Comparison of ENCODE assay signal across 26 cellular contexts in genomic region chr19:10406191-10406590, GRCh38. TPM values are rescaled to one million over a fixed set of nuclear protein-coding genes. Genes with fewer than 3 reads are reported as not detected.
DNase-seq lines count a peak whose midpoint lies in the region; ATAC-seq and TF ChIP-seq lines count a peak whose summit lies in the region.
"Had no signal": no experiment of that assay in that cellular context is flagged by ENCODE, and none has a peak within 500 bp of the region (broad histone marks: within the 10 kb centered on the region; RNA-seq: fewer than 3 reads in every experiment).

No MANE protein-coding gene starts in this region.

- no peak for TF ChIP-seq CTCF in natural killer cell (IDR thresholded peaks at IDR 0.05)

- POLR2A ChIA-PET in CD8-positive, alpha-beta memory T cell (lab: Charles Lee) = interaction anchor here (0.6 to 2.5 kb wide), 4 partner anchors 10 to 52 kb away, joined by 3 to 9 read pairs (median 6); no protein-coding TSS in a partner anchor
- POLR2A ChIA-PET in activated CD8-positive, alpha-beta T cell treated with anti-CD3 and anti-CD28 coated beads, Interleukin-2, amount 10 ng/mL, durations not matched to agents 7 days and 5 days (lab: Charles Lee) = interaction anchor here (2.2 to 8.8 kb wide), 4 partner anchors 11 to 30 kb away, joined by 17 to 239 read pairs (median 25); partner anchors contain the start of gene PDE4A

- DNase-seq in activated naive CD4-positive, alpha-beta T cell treated with Interleukin-2 at 50 U/mL for 16 hours = no peak
- no peak for DNase-seq in CD8-positive, alpha-beta memory T cell
- no peak for DNase-seq in activated CD8-positive, alpha-beta T cell treated with anti-CD3 and anti-CD28 coated beads, Interleukin-2, amount 10 ng/mL, durations not matched to agents 7 days and 5 days
- DNase-seq in natural killer cell (no peak), CD1c-positive myeloid dendritic cell (ENCODE audit: extremely low spot score) (no peak), pons (ENCODE audit: low spot score) (no peak)
- DNase-seq: activated gamma-delta T cell treated with Interleukin-2 at 50 U/mL for 16 hours, anterior cingulate cortex, cortex of kidney, DMS79, islet precursor cell, KG1, NCI-H1436, NCI-H2107, NCI-H446, OCI-M1, SHP77, stomach, tibial artery had no signal

- no peaks in the 10 kb centered on the region for H3K27me3 ChIP-seq in CD8-positive, alpha-beta memory T cell (ENCODE audit: insufficient read depth, low read length, poor library complexity, severe bottlenecking)

- no peak overlapping the region for H3K27ac ChIP-seq in CD8-positive, alpha-beta memory T cell (ENCODE audit: low read depth, low read length)
- H3K27ac ChIP-seq: cardiac muscle cell, GM23248, stomach, tibial artery had no signal

- intact Hi-C loops in natural killer cell (cut with micrococcal nuclease) = loop anchor here (5.0 kb wide), 1 partner anchor 304 kb away; the partner anchor contains the start of gene ANGPTL6

- H3K9me3 Mint-ChIP-seq in activated naive CD4-positive, alpha-beta T cell treated with anti-CD3 and anti-CD28 coated beads, Interleukin-2, amount 50 U/mL, for 24 hours = no peaks in the 10 kb centered on the region
- H3K9me3 Mint-ChIP-seq in CD8-positive, alpha-beta memory T cell = no peaks in the 10 kb centered on the region
- H3K9me3 Mint-ChIP-seq in activated CD8-positive, alpha-beta T cell treated with anti-CD3 and anti-CD28 coated beads, Interleukin-2, amount 10 ng/mL, durations not matched to agents 7 days and 5 days (ENCODE audit: insufficient read depth) = no peaks in the 10 kb centered on the region
- no peaks in the 10 kb centered on the region for H3K9me3 Mint-ChIP-seq in natural killer cell
- H3K9me3 Mint-ChIP-seq: neural crest cell had no signal

- peaks cover 68% of the 10 kb centered on the region for H3K4me1 Mint-ChIP-seq in activated naive CD4-positive, alpha-beta T cell treated with anti-CD3 and anti-CD28 coated beads, Interleukin-2, amount 50 U/mL, for 24 hours
- peaks cover 69 to 87% (median 81%) of the 10 kb centered on the region in 3 donors for H3K4me1 Mint-ChIP-seq in CD8-positive, alpha-beta memory T cell
- peaks cover 78% of the 10 kb centered on the region for H3K4me1 Mint-ChIP-seq in activated CD8-positive, alpha-beta T cell treated with anti-CD3 and anti-CD28 coated beads, Interleukin-2, amount 10 ng/mL, durations not matched to agents 7 days and 5 days (ENCODE audit: low read depth)
- H3K4me1 Mint-ChIP-seq in natural killer cell = peaks cover 78 to 95% of the 10 kb centered on the region in 2 donors

- peaks cover 73% of the 10 kb centered on the region for H3K4me1 ChIP-seq in CD8-positive, alpha-beta memory T cell (ENCODE audit: insufficient read depth, low read length)

- H3K9me3 ChIP-seq in CD8-positive, alpha-beta memory T cell (ENCODE audit: low read length) = no peaks in the 10 kb centered on the region
- H3K9me3 ChIP-seq: stomach, tibial artery had no signal

- no peaks in the 10 kb centered on the region for H3K27me3 Mint-ChIP-seq in activated naive CD4-positive, alpha-beta T cell treated with anti-CD3 and anti-CD28 coated beads, Interleukin-2, amount 50 U/mL, for 24 hours
- H3K27me3 Mint-ChIP-seq in CD8-positive, alpha-beta memory T cell = peaks cover 0 to 11% of the 10 kb centered on the region in 2 donors
- H3K27me3 Mint-ChIP-seq in activated CD8-positive, alpha-beta T cell treated with anti-CD3 and anti-CD28 coated beads, Interleukin-2, amount 10 ng/mL, durations not matched to agents 7 days and 5 days (ENCODE audit: low read depth) = no peaks in the 10 kb centered on the region
- H3K27me3 Mint-ChIP-seq in natural killer cell (ENCODE audit: low read depth in 2 of 2) = no peaks in the 10 kb centered on the region

- CTCF ChIA-PET in CD8-positive, alpha-beta memory T cell (lab: Charles Lee) = interaction anchor here (1.1 to 29.2 kb wide), 7 partner anchors 10 to 148 kb away, joined by 3 to 788 read pairs (median 5); partner anchors contain the start of genes ICAM1 and PDE4A
- CTCF ChIA-PET in activated CD8-positive, alpha-beta T cell treated with anti-CD3 and anti-CD28 coated beads, Interleukin-2, amount 10 ng/mL, durations not matched to agents 7 days and 5 days (lab: Charles Lee) = interaction anchor here (0.6 to 24.9 kb wide), 9 partner anchors 14 to 1083 kb away, joined by 3 to 1132 read pairs (median 7); partner anchors contain the start of genes ICAM1, PDE4A and QTRT1

- no peak for ATAC-seq in activated CD8-positive, alpha-beta T cell treated with anti-CD3 and anti-CD28 coated beads, Interleukin-2, amount 10 ng/mL, durations not matched to agents 7 days and 5 days
- no peak for ATAC-seq in natural killer cell
- ATAC-seq in HG03571 (IDR thresholded peaks at IDR 0.05; ENCODE audit: unreplicated experiment) = no peak
- ATAC-seq: activated CD4-positive, CD25-positive, alpha-beta regulatory T cell treated with anti-CD3 and anti-CD28 coated beads, Interleukin-2, amount 50 U/mL, for 24 hours; sciatic nerve had no signal

- no peaks in the 10 kb centered on the region for H3K36me3 ChIP-seq in CD8-positive, alpha-beta memory T cell (ENCODE audit: insufficient read depth, low read length)
- H3K36me3 ChIP-seq: cardiac muscle cell, stomach, tibial artery had no signal

- peaks cover 10% of the 10 kb centered on the region for H3K36me3 Mint-ChIP-seq in activated naive CD4-positive, alpha-beta T cell treated with anti-CD3 and anti-CD28 coated beads, Interleukin-2, amount 50 U/mL, for 24 hours
- H3K36me3 Mint-ChIP-seq in CD8-positive, alpha-beta memory T cell = peaks cover 0 to 14% (median 0%) of the 10 kb centered on the region in 3 donors
- H3K36me3 Mint-ChIP-seq in activated CD8-positive, alpha-beta T cell treated with anti-CD3 and anti-CD28 coated beads, Interleukin-2, amount 10 ng/mL, durations not matched to agents 7 days and 5 days (ENCODE audit: low read depth) = peaks cover 31% of the 10 kb centered on the region
- no peaks in the 10 kb centered on the region for H3K36me3 Mint-ChIP-seq in natural killer cell

- peak overlapping the region; percentile 19 for H3K4me3 Mint-ChIP-seq in activated naive CD4-positive, alpha-beta T cell treated with anti-CD3 and anti-CD28 coated beads, Interleukin-2, amount 50 U/mL, for 24 hours
- peak overlapping the region in 4 of 7 donors; percentile 44 to 85 (median 74) for H3K4me3 Mint-ChIP-seq in CD8-positive, alpha-beta memory T cell
- H3K4me3 Mint-ChIP-seq in activated CD8-positive, alpha-beta T cell treated with anti-CD3 and anti-CD28 coated beads, Interleukin-2, amount 10 ng/mL, durations not matched to agents 7 days and 5 days = peak overlapping the region; percentile 89
- H3K4me3 Mint-ChIP-seq in natural killer cell = peak overlapping the region; percentile 85

- no peak overlapping the region for H3K4me3 ChIP-seq in CD8-positive, alpha-beta memory T cell (ENCODE audit: low read length)
- H3K4me3 ChIP-seq: cardiac muscle cell, stomach, tibial artery had no signal

- H3K27ac Mint-ChIP-seq in activated naive CD4-positive, alpha-beta T cell treated with anti-CD3 and anti-CD28 coated beads, Interleukin-2, amount 50 U/mL, for 24 hours = peak overlapping the region; percentile 46
- H3K27ac Mint-ChIP-seq in CD8-positive, alpha-beta memory T cell = peak overlapping the region; percentile 50 to 100 (median 98)
- H3K27ac Mint-ChIP-seq in activated CD8-positive, alpha-beta T cell treated with anti-CD3 and anti-CD28 coated beads, Interleukin-2, amount 10 ng/mL, durations not matched to agents 7 days and 5 days = peak overlapping the region; percentile 95
- H3K27ac Mint-ChIP-seq in natural killer cell = peak overlapping the region; percentile 97 to 98

RNA-seq across cellular contexts. Expression of gene CDC37, which starts 2.8 kb away (rescaled TPM):
- total RNA-seq in CD8-positive, alpha-beta memory T cell = 100 to 1,000 TPM; 273 to 277 TPM
- 100 TPM for polyA plus RNA-seq in CD8-positive, alpha-beta memory T cell
- 100 to 1,000 TPM; 264 to 288 TPM for total RNA-seq in activated CD8-positive, alpha-beta T cell treated with anti-CD3 and anti-CD28 coated beads, Interleukin-2, amount 10 ng/mL, durations not matched to agents 7 days and 5 days
- 100 to 1,000 TPM; 211 to 242 (median 223) TPM for total RNA-seq in natural killer cell

RNA-seq across cellular contexts. Expression of gene PDE4A, which starts 14.1 kb away (rescaled TPM):
- 10 to 100 TPM; 21.6 to 22.2 TPM for total RNA-seq in CD8-positive, alpha-beta memory T cell
- polyA plus RNA-seq in CD8-positive, alpha-beta memory T cell = 7.5 TPM
- 10 to 100 TPM; 54.2 to 56.0 TPM for total RNA-seq in activated CD8-positive, alpha-beta T cell treated with anti-CD3 and anti-CD28 coated beads, Interleukin-2, amount 10 ng/mL, durations not matched to agents 7 days and 5 days
- total RNA-seq in natural killer cell = 10 to 100 TPM; 34.2 to 46.2 (median 44.9) TPM

RNA-seq across cellular contexts. Expression of gene TYK2, which starts 25.8 kb away (rescaled TPM):
- 100 to 1,000 TPM; 210 to 212 TPM for total RNA-seq in CD8-positive, alpha-beta memory T cell
- 74.4 TPM for polyA plus RNA-seq in CD8-positive, alpha-beta memory T cell
- 100 to 1,000 TPM; 216 to 240 TPM for total RNA-seq in activated CD8-positive, alpha-beta T cell treated with anti-CD3 and anti-CD28 coated beads, Interleukin-2, amount 10 ng/mL, durations not matched to agents 7 days and 5 days
- total RNA-seq in natural killer cell = 100 to 1,000 TPM; 401 to 469 (median 454) TPM

Comparison
In these comparisons a context has a peak if more than half of its experiments do, and no peak if none do; other contexts are left out.
1. H3K27ac Mint-ChIP-seq: peak in every context shown above with its lines; median percentile 98 in CD8-positive, alpha-beta memory T cell; 98 in natural killer cell; 95 in activated CD8-positive, alpha-beta T cell treated with anti-CD3 and anti-CD28 coated beads, Interleukin-2, amount 10 ng/mL, durations not matched to agents 7 days and 5 days; 46 in activated naive CD4-positive, alpha-beta T cell treated with anti-CD3 and anti-CD28 coated beads, Interleukin-2, amount 50 U/mL, for 24 hours.
2. H3K4me3 Mint-ChIP-seq: peak in every context shown above with its lines; median percentile 89 in activated CD8-positive, alpha-beta T cell treated with anti-CD3 and anti-CD28 coated beads, Interleukin-2, amount 10 ng/mL, durations not matched to agents 7 days and 5 days; 85 in natural killer cell; 74 in CD8-positive, alpha-beta memory T cell; 19 in activated naive CD4-positive, alpha-beta T cell treated with anti-CD3 and anti-CD28 coated beads, Interleukin-2, amount 50 U/mL, for 24 hours.